ENCODE assay signal across 7 cellular contexts in genomic region chr20:23419657-23419994, GRCh38.
DNase-seq lines count a peak whose midpoint lies in the region; ATAC-seq lines count a peak whose summit lies in the region.

No MANE protein-coding gene starts in this region.

- H3K4me3 Mint-ChIP-seq in activated naive CD8-positive, alpha-beta T cell: peak overlapping the region; percentile 98

- peaks cover 41% of the 10 kb centered on the region for H3K4me1 Mint-ChIP-seq in activated naive CD8-positive, alpha-beta T cell (ENCODE audit: low read depth)

- H3K27me3 Mint-ChIP-seq in activated naive CD8-positive, alpha-beta T cell: peaks cover under 1% of the 10 kb centered on the region

- no peaks in the 10 kb centered on the region for H3K9me3 Mint-ChIP-seq in activated naive CD8-positive, alpha-beta T cell (ENCODE audit: low read depth)

- H3K9ac ChIP-seq in HUES48 (ENCODE audit: low read depth, low read length): no peak overlapping the region
- H3K9ac ChIP-seq in iPS-20b (ENCODE audit: low read depth, low read length): no peak overlapping the region
- H3K9ac ChIP-seq in subcutaneous abdominal adipose tissue (ENCODE audit: low read length in 5 of 5): peak overlapping the region; percentile 39 to 99 (median 96)

- DNase-seq in SKM-1 treated with dmso at 0.1 percent for 144 hours (lab: John Stamatoyannopoulos, UW; ENCODE audit: unreplicated experiment) (no peak), COLO829 (ENCODE audit: low spot score) (no peak)

- H3K9me3 ChIP-seq in HUES48 (ENCODE audit: control insufficient read depth, insufficient read depth, low read length): no peaks in the 10 kb centered on the region
- H3K9me3 ChIP-seq in iPS-20b (ENCODE audit: insufficient read depth, low read depth, low read length): no peaks in the 10 kb centered on the region
- no peaks in the 10 kb centered on the region for H3K9me3 ChIP-seq in subcutaneous abdominal adipose tissue (ENCODE audit: control insufficient read depth in 5 of 5, low read length in 5 of 5)

- peak overlapping the region; percentile 97 for H3K27ac Mint-ChIP-seq in activated naive CD8-positive, alpha-beta T cell

- ATAC-seq in HG03097 (IDR thresholded peaks at IDR 0.05; ENCODE audit: low FRiP score, unreplicated experiment): no peak

- H3K36me3 ChIP-seq in HUES48 (ENCODE audit: control insufficient read depth, insufficient read depth, low read length) (no peaks in the 10 kb centered on the region), iPS-20b (ENCODE audit: insufficient read depth, low read depth, low read length) (no peaks in the 10 kb centered on the region), subcutaneous abdominal adipose tissue (ENCODE audit: control insufficient read depth in 5 of 5, insufficient read depth in 5 of 5, low read length in 5 of 5) (no peaks in the 10 kb centered on the region)

- H3K27me3 ChIP-seq in HUES48 (ENCODE audit: control insufficient read depth, insufficient read depth, low read length) (no peaks in the 10 kb centered on the region), iPS-20b (ENCODE audit: insufficient read depth, low read length) (no peaks in the 10 kb centered on the region), subcutaneous abdominal adipose tissue (ENCODE audit: control insufficient read depth in 5 of 5, insufficient read depth in 4 of 5, low read length in 5 of 5) (no peaks in the 10 kb centered on the region)

- no peak overlapping the region for H3K27ac ChIP-seq in HUES48 (ENCODE audit: low read depth, low read length)
- H3K27ac ChIP-seq in iPS-20b (ENCODE audit: low read length): no peak overlapping the region
- H3K27ac ChIP-seq in subcutaneous abdominal adipose tissue (ENCODE audit: low read depth, low read length): peak overlapping the region; percentile 90

- peaks cover 9% of the 10 kb centered on the region; the same call in 1 of the 2 replicates for H3K4me1 ChIP-seq in HUES48 (ENCODE audit: control insufficient read depth, insufficient read depth, low read length)
- H3K4me1 ChIP-seq in iPS-20b (ENCODE audit: insufficient read depth, low read length): peaks cover 8% of the 10 kb centered on the region; the same call in 1 of the 2 replicates
- peaks cover 2 to 21% (median 19%) of the 10 kb centered on the region in 5 donors for H3K4me1 ChIP-seq in subcutaneous abdominal adipose tissue (ENCODE audit: control insufficient read depth in 5 of 5, insufficient read depth in 5 of 5, low read length in 5 of 5)

- no peaks in the 10 kb centered on the region for H3K36me3 Mint-ChIP-seq in activated naive CD8-positive, alpha-beta T cell

- H3K4me3 ChIP-seq in HUES48 (ENCODE audit: low read depth, low read length) (peak overlapping the region; percentile 96), iPS-20b (ENCODE audit: low read length) (peak overlapping the region; percentile 80), subcutaneous abdominal adipose tissue (ENCODE audit: low read depth in 1 of 5, low read length in 5 of 5) (peak overlapping the region; percentile 72 to 98 (median 95))

Comparison
In these comparisons a context has a peak if more than half of its experiments do, and no peak if none do; other contexts are left out.
1. H3K9ac ChIP-seq: peak in subcutaneous abdominal adipose tissue (5 of 5); none in HUES48 (single experiment) and iPS-20b (single experiment).
2. Peak in every context shown above with its lines, with median percentiles within 50 percentile points of each other: H3K4me3 ChIP-seq.